In the genomic region with DNA sequence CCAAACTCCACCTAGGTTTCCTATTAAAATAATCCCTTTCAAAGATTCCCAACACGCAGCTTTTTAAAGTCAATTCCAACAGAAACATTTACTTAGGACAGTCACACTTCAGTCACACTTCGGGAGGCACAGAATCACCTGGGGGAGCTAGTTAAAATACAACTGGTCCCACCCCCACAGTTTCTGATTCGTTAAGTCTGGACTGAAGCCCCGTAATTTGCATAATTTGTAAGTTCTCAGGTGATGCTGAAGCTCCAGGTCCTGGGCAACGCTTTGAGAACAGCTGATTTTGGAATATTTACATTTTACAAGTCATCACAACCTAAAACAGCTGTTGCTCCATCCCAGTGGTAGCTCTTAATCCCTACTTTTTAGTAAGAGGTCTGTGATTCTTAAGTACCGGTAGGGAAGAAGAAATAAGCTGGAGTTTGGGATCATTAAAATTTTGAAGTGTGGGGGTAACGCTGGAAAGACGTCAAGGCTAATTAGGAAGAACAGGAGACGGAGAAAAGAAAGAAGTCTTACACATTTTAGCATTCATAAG, we compare ENCODE assay signal across 8 cellular contexts. TPM values are rescaled to one million over a fixed set of nuclear protein-coding genes. Genes with fewer than 3 reads are reported as not detected.
A peak's percentile ranks its signal among the peaks of the same experiment; 100 is the strongest.
DNase-seq lines count a peak whose midpoint lies in the region; ATAC-seq and TF ChIP-seq lines count a peak whose summit lies in the region.

No MANE protein-coding gene starts in this region.

- no peaks in the 10 kb centered on the region for H3K36me3 ChIP-seq in CD8-positive, alpha-beta memory T cell (ENCODE audit: insufficient read depth, low read length)
- H3K36me3 ChIP-seq in WERI-Rb-1 (peaks cover 6% of the 10 kb centered on the region), iPS-15b (ENCODE audit: control insufficient read depth, insufficient read depth, low read length) (no peaks in the 10 kb centered on the region), stomach smooth muscle (ENCODE audit: control insufficient read depth in 2 of 2, insufficient read depth in 2 of 2, low read length in 2 of 2) (no peaks in the 10 kb centered on the region)

- H3K9me3 ChIP-seq in CD8-positive, alpha-beta memory T cell (ENCODE audit: low read length), result no peaks in the 10 kb centered on the region
- H3K9me3 ChIP-seq in WERI-Rb-1 (ENCODE audit: severe bottlenecking) (no peaks in the 10 kb centered on the region), iPS-15b (ENCODE audit: control insufficient read depth, insufficient read depth, low read length) (no peaks in the 10 kb centered on the region), stomach smooth muscle (ENCODE audit: control insufficient read depth in 2 of 2, low read length in 2 of 2) (no peaks in the 10 kb centered on the region)

- peak overlapping the region; percentile 89 for H3K4me3 ChIP-seq in CD8-positive, alpha-beta memory T cell (ENCODE audit: low read length)
- H3K4me3 ChIP-seq in WERI-Rb-1 (ENCODE audit: low read depth, low read length) (peak overlapping the region; percentile 96), iPS-15b (ENCODE audit: low read depth, low read length) (peak overlapping the region; percentile 95), stomach smooth muscle (ENCODE audit: low read length in 2 of 2) (peak overlapping the region; percentile 92 to 100)

- POLR2A ChIA-PET in CD8-positive, alpha-beta memory T cell (lab: Charles Lee), result interaction anchor here (1.7 to 2.0 kb wide), 2 partner anchors 59 to 61 kb away, joined by 6 to 13 read pairs; a partner anchor contains a TSS

- H3K27ac ChIP-seq in CD8-positive, alpha-beta memory T cell (ENCODE audit: low read depth, low read length), result no peak overlapping the region
- no peak overlapping the region for H3K27ac ChIP-seq in WERI-Rb-1
- H3K27ac ChIP-seq in stomach smooth muscle (ENCODE audit: low read length), result peak overlapping the region; percentile 73

- ATAC-seq in HG02678 (IDR thresholded peaks at IDR 0.05; ENCODE audit: unreplicated experiment), result peak; percentile 39
- ATAC-seq in GM19455 (IDR thresholded peaks at IDR 0.05; ENCODE audit: unreplicated experiment), result no peak
- ATAC-seq in HG03135 (IDR thresholded peaks at IDR 0.05; ENCODE audit: unreplicated experiment), result no peak

- no peaks in the 10 kb centered on the region for H3K27me3 ChIP-seq in CD8-positive, alpha-beta memory T cell (ENCODE audit: insufficient read depth, low read length, poor library complexity, severe bottlenecking)
- H3K27me3 ChIP-seq in WERI-Rb-1 (ENCODE audit: insufficient read depth, low read depth, severe bottlenecking), result no peaks in the 10 kb centered on the region
- no peaks in the 10 kb centered on the region for H3K27me3 ChIP-seq in iPS-15b (ENCODE audit: control insufficient read depth, insufficient read depth, low read length)
- no peaks in the 10 kb centered on the region for H3K27me3 ChIP-seq in stomach smooth muscle (ENCODE audit: control insufficient read depth in 1 of 2, insufficient read depth in 2 of 2, low read length in 2 of 2)

- CTCF ChIA-PET in CD8-positive, alpha-beta memory T cell (lab: Charles Lee), result interaction anchor here (0.8 to 1.9 kb wide), 4 partner anchors 9 to 61 kb away, joined by 4 to 8 read pairs (median 4); a partner anchor contains a TSS

- peaks cover 51 to 64% (median 56%) of the 10 kb centered on the region in 3 donors for H3K4me1 Mint-ChIP-seq in CD8-positive, alpha-beta memory T cell

- no peak for DNase-seq in CD8-positive, alpha-beta memory T cell
- no peak for DNase-seq in WERI-Rb-1
- DNase-seq in effector CD4-positive, alpha-beta T cell, result no peak

- H3K27ac Mint-ChIP-seq in CD8-positive, alpha-beta memory T cell, result peak overlapping the region; percentile 8 to 94 (median 88)

- H3K36me3 Mint-ChIP-seq in CD8-positive, alpha-beta memory T cell, result peaks cover 0 to 17% (median 7%) of the 10 kb centered on the region in 3 donors

- H3K9ac ChIP-seq in iPS-15b (ENCODE audit: low read depth, low read length) (no peak overlapping the region), stomach smooth muscle (ENCODE audit: low read length in 2 of 2) (peak overlapping the region; percentile 92 to 96)

- TF ChIP-seq CTCF in WERI-Rb-1 (IDR thresholded peaks at IDR 0.05; ENCODE audit: low read depth, low read length), result no peak

- peak overlapping the region; percentile 96 to 99 (median 99) for H3K4me3 Mint-ChIP-seq in CD8-positive, alpha-beta memory T cell

- H3K9me3 Mint-ChIP-seq in CD8-positive, alpha-beta memory T cell, result no peaks in the 10 kb centered on the region

- H3K27me3 Mint-ChIP-seq in CD8-positive, alpha-beta memory T cell, result no peaks in the 10 kb centered on the region

- H3K4me1 ChIP-seq in CD8-positive, alpha-beta memory T cell (ENCODE audit: insufficient read depth, low read length), result peaks cover 21% of the 10 kb centered on the region
- H3K4me1 ChIP-seq in iPS-15b (ENCODE audit: control insufficient read depth, insufficient read depth, low read length) (peaks cover 11% of the 10 kb centered on the region), stomach smooth muscle (ENCODE audit: control insufficient read depth, insufficient read depth, low read length) (peaks cover 16% of the 10 kb centered on the region)

RNA-seq across cellular contexts. Expression of a gene that starts 1.2 kb away (rescaled TPM):
- 10 to 100 TPM; 50.8 to 52.9 TPM for total RNA-seq in CD8-positive, alpha-beta memory T cell
- 14.8 TPM for polyA plus RNA-seq in CD8-positive, alpha-beta memory T cell
